ENCODE assay signal across 8 cellular contexts in the genomic region with DNA sequence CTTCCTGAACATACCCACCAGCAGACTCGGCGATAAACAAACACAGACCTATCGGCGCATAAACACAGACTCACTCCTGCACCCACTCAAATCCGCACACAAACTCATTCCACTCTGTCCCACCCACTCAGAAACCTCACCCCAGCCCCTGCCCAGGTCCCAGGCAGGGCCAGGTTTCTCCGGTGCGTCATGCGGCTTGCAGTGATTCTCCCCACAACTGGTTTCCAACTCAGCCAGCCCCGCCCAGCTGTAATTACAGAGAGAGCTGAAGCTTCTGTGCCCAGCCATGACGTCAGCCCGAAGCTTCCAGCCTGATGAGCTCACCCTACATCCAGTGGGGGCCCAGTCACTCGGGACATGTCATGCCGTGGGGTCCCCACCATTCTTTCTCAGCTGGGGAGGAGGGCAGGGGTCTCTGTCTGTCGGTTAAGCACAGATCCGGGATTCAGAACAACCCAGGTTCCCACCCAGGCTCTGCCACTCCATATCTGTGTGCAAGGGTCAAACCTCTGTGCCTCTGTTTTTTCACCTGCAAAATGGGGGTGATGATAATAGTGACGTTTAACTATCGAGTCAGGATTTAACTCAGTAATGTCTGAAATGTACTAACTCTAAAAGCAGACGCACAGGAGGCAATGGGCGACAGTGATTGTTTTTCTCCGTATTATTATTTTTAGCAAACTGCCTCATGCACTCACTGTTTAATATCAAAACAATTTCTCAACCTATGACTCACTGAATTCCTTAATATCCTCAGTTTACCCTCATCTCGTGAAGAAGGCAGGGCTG. TPM values are rescaled to one million over a fixed set of nuclear protein-coding genes. Genes with fewer than 3 reads are reported as not detected.
A peak's percentile ranks its signal among the peaks of the same experiment; 100 is the strongest.
DNase-seq lines count a peak whose midpoint lies in the region; ATAC-seq, FAIRE-seq and TF ChIP-seq lines count a peak whose summit lies in the region.

No MANE protein-coding gene starts in this region.

- H3K36me3 ChIP-seq in ACC112 (ENCODE audit: insufficient read depth, low read length) (no peaks in the 10 kb centered on the region), ascending aorta (no peaks in the 10 kb centered on the region), small intestine (ENCODE audit: control insufficient read depth in 2 of 2, insufficient read depth in 2 of 2, low read length in 2 of 2) (no peaks in the 10 kb centered on the region)

- H3K9me3 ChIP-seq in ascending aorta (no peaks in the 10 kb centered on the region), small intestine (ENCODE audit: control insufficient read depth, low read depth) (no peaks in the 10 kb centered on the region)

- H3K27ac ChIP-seq in ACC112 (ENCODE audit: low read depth, low read length) (peak overlapping the region; percentile 58), ascending aorta (peak overlapping the region; percentile 96 to 97), small intestine (ENCODE audit: low read depth in 1 of 2, low read length in 1 of 2) (peak overlapping the region in 1 of 2 donors; percentile 47)

- DNase-seq in HTR-8/SVneo (ENCODE audit: insufficient read length, low spot score) (peak; percentile 69), ascending aorta (ENCODE audit: low spot score in 2 of 2) (peak; percentile 90 to 99), hypothalamus (lab: John Stamatoyannopoulos, UW) (peak in 37 of 51 donors; percentile 5 to 77 (median 43)), small intestine (peak; percentile 12), NCI-H1105 (lab: John Stamatoyannopoulos, UW) (no peak)
- DNase-seq in stimulated activated naive CD8-positive, alpha-beta T cell treated with anti-CD3 and anti-CD28 coated beads, Interleukin-15, Interleukin-2, amounts not matched to agents 100 U/mL and 50 U/mL, for 24 hours, result no peak

- peaks cover 25% of the 10 kb centered on the region for H3K4me1 ChIP-seq in ACC112 (ENCODE audit: control insufficient read depth, insufficient read depth, low read length, unreplicated experiment)
- H3K4me1 ChIP-seq in ascending aorta, result peaks cover 4 to 25% of the 10 kb centered on the region in 2 donors
- no peaks in the 10 kb centered on the region for H3K4me1 ChIP-seq in small intestine (ENCODE audit: control insufficient read depth in 2 of 2, insufficient read depth in 1 of 2, low read depth in 1 of 2, low read length in 1 of 2)

- FAIRE-seq in HTR-8/SVneo (lab: Jason Lieb, UNC) (peak; percentile 64), small intestine (lab: Jason Lieb, UNC) (no peak)

- H2AFZ ChIP-seq in ACC112 (ENCODE audit: low read length, unreplicated experiment), result peak overlapping the region; percentile 78

- H3K4me3 ChIP-seq in ACC112 (ENCODE audit: low read depth, low read length) (peak overlapping the region; percentile 57), ascending aorta (peak overlapping the region; percentile 38 to 71), small intestine (ENCODE audit: low read depth in 1 of 2, low read length in 2 of 2) (no peak overlapping the region)

- peaks cover 22% of the 10 kb centered on the region for H3K27me3 ChIP-seq in ACC112 (ENCODE audit: insufficient read depth, low read length)
- H3K27me3 ChIP-seq in ascending aorta, result no peaks in the 10 kb centered on the region
- no peaks in the 10 kb centered on the region for H3K27me3 ChIP-seq in small intestine (ENCODE audit: control insufficient read depth in 2 of 2, insufficient read depth in 2 of 2, low read length in 2 of 2)

- no peak for ATAC-seq in stimulated activated naive CD8-positive, alpha-beta T cell treated with anti-CD3 and anti-CD28 coated beads, Interleukin-15, Interleukin-2, amounts not matched to agents 100 U/mL and 50 U/mL, for 24 hours
- ATAC-seq in HG03460 (IDR thresholded peaks at IDR 0.05; ENCODE audit: unreplicated experiment), result no peak

- H3K79me2 ChIP-seq in ACC112 (ENCODE audit: control insufficient read depth, insufficient read depth, low read length, unreplicated experiment), result peaks cover 20% of the 10 kb centered on the region

- intact Hi-C loops in ascending aorta (cut with DNase I), result loop anchor here (5.0 to 10.0 kb wide), 3 partner anchors 799 to 1114 kb away; a partner anchor contains a TSS

- 35 to 46% (median 39%) methylated on average over 21 of the region's 21 CpGs for WGBS in small intestine, 3 donors

- no peak for TF ChIP-seq CTCF in ascending aorta (IDR thresholded peaks at IDR 0.05)

RNA-seq across cellular contexts. Expression of a gene that starts 2.3 kb away (rescaled TPM):
- total RNA-seq in ascending aorta, result 129 TPM
- polyA plus RNA-seq in small intestine, result 10 to 100 TPM in 1 of 3 donors, 1 to 10 TPM in 2; 1.3 to 12.9 (median 6.8) TPM

Comparison
In these comparisons a context has a peak if more than half of its experiments do, and no peak if none do; other contexts are left out.
1. H3K4me3 ChIP-seq: peak in ACC112 (single experiment) and ascending aorta (2 of 2); none in small intestine (0 of 2).
2. DNase-seq: peak in HTR-8/SVneo (single experiment), ascending aorta (2 of 2), hypothalamus (37 of 51) and small intestine (single experiment); none in NCI-H1105 (single experiment) and stimulated activated naive CD8-positive, alpha-beta T cell treated with anti-CD3 and anti-CD28 coated beads, Interleukin-15, Interleukin-2, amounts not matched to agents 100 U/mL and 50 U/mL, for 24 hours (single experiment).